8 cellular contexts compared by ENCODE assay signal in genomic region chrX:106726485-106727437, GRCh38. TPM values are rescaled to one million over a fixed set of nuclear protein-coding genes. Genes with fewer than 3 reads are reported as not detected.
A peak's percentile ranks its signal among the peaks of the same experiment; 100 is the strongest.
DNase-seq lines count a peak whose midpoint lies in the region; ATAC-seq and TF ChIP-seq lines count a peak whose summit lies in the region.

Gene RNF128, plus strand, starts transcription at chrX:106726701. Its CDS starts 213 bp downstream, at chrX:106726914.

- no peak within 1 kb of the TSS for H3K27ac Mint-ChIP-seq in activated naive CD8-positive, alpha-beta T cell

- under 1% methylated on average over 79 of the region's 79 CpGs for WGBS in right cardiac atrium
- under 1% methylated on average over 51 of the region's 79 CpGs for WGBS in prostate gland

- H3K27ac ChIP-seq in right cardiac atrium (ENCODE audit: low read length) (no peak within 1 kb of the TSS), prostate gland (peak within 1 kb of the TSS in 1 of 2 donors; percentile 60)

- H3K4me1 Mint-ChIP-seq in activated naive CD8-positive, alpha-beta T cell (ENCODE audit: low read depth), result peaks cover 12% of the 10 kb centered on the region

- H3K9me3 Mint-ChIP-seq in activated naive CD8-positive, alpha-beta T cell (ENCODE audit: low read depth), result no peaks in the 10 kb centered on the region

- no peaks in the 10 kb centered on the region for H3K4me1 ChIP-seq in right cardiac atrium (ENCODE audit: control insufficient read depth, insufficient read depth, low read length)
- no peaks in the 10 kb centered on the region for H3K4me1 ChIP-seq in prostate gland (replicated peaks)
- H3K4me1 ChIP-seq in BE2C, result no peaks in the 10 kb centered on the region

- TF ChIP-seq POLR2A in prostate gland (IDR thresholded peaks at IDR 0.05), result peak; percentile 46

- H3K36me3 ChIP-seq in prostate gland (no peaks in the 10 kb centered on the region), BE2C (no peaks in the 10 kb centered on the region)

- peak; percentile 64 to 78 for ATAC-seq in right cardiac atrium
- no peak for ATAC-seq in GM21576 (IDR thresholded peaks at IDR 0.05; ENCODE audit: unreplicated experiment)

- in situ Hi-C loops in G401 (cut with HindIII; ENCODE audit: low sequenced_read_pairs), result no loop called here

- H3K9me3 ChIP-seq in right cardiac atrium (ENCODE audit: control insufficient read depth, low read length), result no peaks in the 10 kb centered on the region
- no peaks in the 10 kb centered on the region for H3K9me3 ChIP-seq in prostate gland
- H3K9me3 ChIP-seq in BE2C, result no peaks in the 10 kb centered on the region

- H3K4me3 Mint-ChIP-seq in activated naive CD8-positive, alpha-beta T cell, result peak within 1 kb of the TSS; percentile 80

- peaks cover 20% of the 10 kb centered on the region for H3K27me3 Mint-ChIP-seq in activated naive CD8-positive, alpha-beta T cell

- no peaks in the 10 kb centered on the region for H3K36me3 Mint-ChIP-seq in activated naive CD8-positive, alpha-beta T cell

- H3K27me3 ChIP-seq in right cardiac atrium (ENCODE audit: control insufficient read depth, insufficient read depth) (no peaks in the 10 kb centered on the region), prostate gland (replicated peaks; ENCODE audit: insufficient read depth) (no peaks in the 10 kb centered on the region), BE2C (peaks cover 17% of the 10 kb centered on the region)

- peak; percentile 37 for DNase-seq in G401 (ENCODE audit: low spot score)
- peak; percentile 4 for DNase-seq in NCI-H146 treated with DMSO at 0.1 percent for 48 hours (lab: John Stamatoyannopoulos, UW; ENCODE audit: unreplicated experiment)
- DNase-seq in right cardiac atrium, result peak; percentile 12 to 45 (median 45)
- peak; percentile 43 for DNase-seq in prostate gland (ENCODE audit: low spot score)
- no peak for DNase-seq in NOMO-1 treated with dmso at 0.1 percent for 144 hours (lab: John Stamatoyannopoulos, UW; ENCODE audit: unreplicated experiment)
- no peak for DNase-seq in BE2C

- H3K4me3 ChIP-seq in right cardiac atrium (ENCODE audit: low read length) (peak within 1 kb of the TSS; percentile 55), prostate gland (peak within 1 kb of the TSS; percentile 33 to 38), BE2C (ENCODE audit: low read depth, low read length) (no peak within 1 kb of the TSS)

- TF ChIP-seq CTCF in prostate gland (IDR thresholded peaks at IDR 0.05), result no peak
- TF ChIP-seq CTCF in BE2C (IDR thresholded peaks at IDR 0.05; ENCODE audit: low read depth, low read length), result no peak

- intact Hi-C loops in right cardiac atrium (cut with DNase I) (no loop called here), prostate gland (cut with DNase I) (no loop called here)

RNA-seq across cellular contexts. Expression of gene RNF128, which starts in this region (rescaled TPM):
- total RNA-seq in G401 (2014; rRNA removed; shearing (Covaris generic)), result 0.43 TPM in 1 of 2 replicates, not detected in the other
- total RNA-seq in right cardiac atrium (1 to 10 TPM in 3 of 4 donors, under 1 TPM in 1; 0.25 to 2.1 (median 1.2) TPM), prostate gland (10 to 100 TPM in 1 of 2 donors, 1 to 10 TPM in 1; 1.9 to 10.5 TPM)
- polyA plus RNA-seq in right cardiac atrium, result 0.66 TPM
- not detected for polyA plus RNA-seq in BE2C (2012; ENCODE audit: insufficient read depth, insufficient read length, low read depth)

Comparison
In these comparisons a context has a peak if more than half of its experiments do, and no peak if none do; other contexts are left out.
1. Peak in DNase-seq in G401; RNA of the gene not detected or under 1 TPM.
2. DNase-seq: peak in NCI-H146 treated with DMSO at 0.1 percent for 48 hours (single experiment), right cardiac atrium (3 of 3) and prostate gland (single experiment); none in NOMO-1 treated with dmso at 0.1 percent for 144 hours (single experiment) and BE2C (single experiment).